10 cellular contexts compared by ENCODE assay signal in the genomic region with DNA sequence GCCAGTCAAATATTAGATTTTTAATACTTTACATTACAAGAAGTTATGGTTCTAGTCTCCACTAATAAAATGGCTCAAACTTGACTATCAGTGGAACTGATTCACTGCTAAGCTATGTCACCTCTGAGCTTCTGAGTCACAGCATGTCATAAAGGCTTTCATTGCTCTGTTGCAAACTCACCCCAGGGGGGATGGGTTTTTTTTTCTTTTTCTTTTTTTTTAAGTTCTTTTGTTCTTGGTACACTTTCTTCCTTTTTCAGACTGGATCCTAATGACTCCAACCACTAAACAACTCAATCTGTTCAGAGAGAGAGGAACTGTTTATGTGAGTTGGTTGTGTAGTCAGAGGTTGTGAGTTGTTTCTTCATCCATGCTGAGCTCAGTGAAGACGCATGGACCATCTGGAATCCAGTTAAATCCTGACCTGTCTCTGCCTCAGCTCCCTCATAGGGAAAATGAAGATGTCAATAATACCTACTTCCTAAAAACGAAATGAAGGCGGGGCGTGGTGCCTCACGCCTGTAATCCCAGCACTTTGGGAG. TPM values are rescaled to one million over a fixed set of nuclear protein-coding genes. Genes with fewer than 3 reads are reported as not detected.
A peak's percentile ranks its signal among the peaks of the same experiment; 100 is the strongest.
DNase-seq lines count a peak whose midpoint lies in the region; ATAC-seq and TF ChIP-seq lines count a peak whose summit lies in the region.
"Had no signal": no experiment of that assay in that cellular context is flagged by ENCODE, and none has a peak within 500 bp of the region (broad histone marks: within the 10 kb centered on the region; RNA-seq: fewer than 3 reads in every experiment).

No MANE protein-coding gene starts in this region.

- H3K27me3 ChIP-seq in heart left ventricle, result no peaks in the 10 kb centered on the region
- H3K27me3 ChIP-seq in mammary epithelial cell (ENCODE audit: insufficient read depth, low read length), result no peaks in the 10 kb centered on the region
- H3K27me3 ChIP-seq in aorta (ENCODE audit: control insufficient read depth in 1 of 2, insufficient read depth in 2 of 2, low read length in 1 of 2), result no peaks in the 10 kb centered on the region
- no peaks in the 10 kb centered on the region for H3K27me3 ChIP-seq in testis

- H4K20me1 ChIP-seq in mammary epithelial cell (ENCODE audit: insufficient read depth, low read length), result no peaks in the 10 kb centered on the region

- no peak overlapping the region for H3K4me3 ChIP-seq in heart left ventricle
- H3K4me3 ChIP-seq in mammary epithelial cell (replicated peaks in 1 of 3; ENCODE audit: insufficient read depth in 1 of 3, low read depth in 2 of 3, low read length in 3 of 3), result no peak overlapping the region
- no peak overlapping the region for H3K4me3 ChIP-seq in aorta (ENCODE audit: low read length in 2 of 2)
- no peak overlapping the region for H3K4me3 ChIP-seq in testis

- no peaks in the 10 kb centered on the region for H3K36me3 Mint-ChIP-seq in activated CD8-positive, alpha-beta memory T cell treated with anti-CD3 and anti-CD28 coated beads, Interleukin-2, amount 10 ng/mL, durations not matched to agents 7 days and 5 days

- TSS peak; percentile 19 for BruUV-seq in mammary epithelial cell (replicated peaks; lab: Mats Ljungman, UMichigan)

- no peaks in the 10 kb centered on the region for H3K4me1 Mint-ChIP-seq in activated CD8-positive, alpha-beta memory T cell treated with anti-CD3 and anti-CD28 coated beads, Interleukin-2, amount 10 ng/mL, durations not matched to agents 7 days and 5 days
- H3K4me1 Mint-ChIP-seq: central memory CD8-positive, alpha-beta T cell had no signal

- DNase-seq in heart left ventricle (no peak), cardiac septum (ENCODE audit: low spot score) (no peak), mammary epithelial cell (peak; percentile 90), lung microvascular endothelial cell (ENCODE audit: low read depth in 2 of 2) (peak; percentile 85 to 95), aorta (no peak), testis (no peak), NCI-H1694 treated with DMSO at 0.1 percent for 48 hours (lab: John Stamatoyannopoulos, UW) (no peak)
- no peak for DNase-seq in activated CD8-positive, alpha-beta memory T cell treated with anti-CD3 and anti-CD28 coated beads, Interleukin-2, amount 10 ng/mL, durations not matched to agents 7 days and 5 days
- DNase-seq: Kasumi-1 had no signal

- H3K36me3 ChIP-seq in heart left ventricle (peaks cover 0 to 10% (median 0%) of the 10 kb centered on the region in 9 donors), mammary epithelial cell (ENCODE audit: insufficient read depth, low read length) (peaks cover 16% of the 10 kb centered on the region), aorta (ENCODE audit: control insufficient read depth in 1 of 2, insufficient read depth in 2 of 2, low read length in 1 of 2) (no peaks in the 10 kb centered on the region), testis (ENCODE audit: low read depth, missing control alignments) (no peaks in the 10 kb centered on the region)

- intact Hi-C loops in heart left ventricle (cut with DNase I) (loop anchor here in 1 of 10 donors (10.0 kb wide), 1 partner anchor 46 kb away; no protein-coding TSS in a partner anchor), cardiac septum (cut with DNase I) (no loop called here), mammary epithelial cell (cut with micrococcal nuclease) (no loop called here), aorta (cut with DNase I) (no loop called here), testis (cut with DNase I; ENCODE audit: low total_unique reads) (no loop called here)

- peak in 2 of 4 donors; percentile 19 to 64 for ATAC-seq in heart left ventricle
- peak; percentile 70 for ATAC-seq in aorta (ENCODE audit: low FRiP score)
- no peak for ATAC-seq in activated CD8-positive, alpha-beta memory T cell treated with anti-CD3 and anti-CD28 coated beads, Interleukin-2, amount 10 ng/mL, durations not matched to agents 7 days and 5 days

- peak overlapping the region in 7 of 12 donors; percentile 12 to 83 (median 32) for H3K27ac ChIP-seq in heart left ventricle
- peak overlapping the region; percentile 94 for H3K27ac ChIP-seq in mammary epithelial cell (ENCODE audit: insufficient read depth, low read depth, low read length)
- peak overlapping the region in 1 of 2 donors; percentile 80 for H3K27ac ChIP-seq in aorta (ENCODE audit: low read depth in 1 of 2, low read length in 2 of 2)
- no peak overlapping the region for H3K27ac ChIP-seq in testis

- in situ Hi-C loops in mammary epithelial cell (cut with MboI; ENCODE audit: low sequenced_read_pairs in 2 of 2), result no loop called here

- H2AFZ ChIP-seq in mammary epithelial cell (ENCODE audit: low read depth, low read length), result no peak overlapping the region

- dilution Hi-C loops in mammary epithelial cell (cut with HindIII; ENCODE audit: low sequenced_read_pairs), result no loop called here

- peak overlapping the region; percentile 44 for H3K4me2 ChIP-seq in mammary epithelial cell (ENCODE audit: insufficient read depth, low read depth, low read length)

- H3K79me2 ChIP-seq in mammary epithelial cell (ENCODE audit: insufficient read depth, low read length), result peaks cover 67% of the 10 kb centered on the region

- H3K9me3 ChIP-seq in heart left ventricle, result no peaks in the 10 kb centered on the region
- H3K9me3 ChIP-seq in mammary epithelial cell (replicated peaks; ENCODE audit: insufficient read depth, low read length), result no peaks in the 10 kb centered on the region
- H3K9me3 ChIP-seq in aorta (ENCODE audit: control insufficient read depth, low read length), result no peaks in the 10 kb centered on the region
- no peaks in the 10 kb centered on the region for H3K9me3 ChIP-seq in testis

- 92 to 97% (median 95%) methylated on average over 5 of the region's 5 CpGs for WGBS in heart left ventricle, 4 donors
- 12% methylated on average over 5 of the region's 5 CpGs for WGBS in mammary epithelial cell (ENCODE audit: low coverage, missing lambda C conversion rate)
- 87 to 93% methylated on average over 5 of the region's 5 CpGs for WGBS in aorta, 2 donors
- 87 to 96% methylated on average over 5 of the region's 5 CpGs for WGBS in testis, 2 donors

- H3K4me1 ChIP-seq in heart left ventricle (peaks cover 0 to 66% (median 25%) of the 10 kb centered on the region in 12 donors), mammary epithelial cell (ENCODE audit: insufficient read depth, low read length) (peaks cover 91% of the 10 kb centered on the region), aorta (ENCODE audit: control insufficient read depth in 1 of 2, insufficient read depth in 2 of 2, low read length in 2 of 2) (peaks cover 10 to 13% of the 10 kb centered on the region in 2 donors), testis (peaks cover under 1% of the 10 kb centered on the region)

- no peak overlapping the region for H3K27ac Mint-ChIP-seq in activated CD8-positive, alpha-beta memory T cell treated with anti-CD3 and anti-CD28 coated beads, Interleukin-2, amount 10 ng/mL, durations not matched to agents 7 days and 5 days

- H3K9ac ChIP-seq in mammary epithelial cell (ENCODE audit: insufficient read depth, low read length), result peak overlapping the region; percentile 50

- H3K9me3 Mint-ChIP-seq in activated CD8-positive, alpha-beta memory T cell treated with anti-CD3 and anti-CD28 coated beads, Interleukin-2, amount 10 ng/mL, durations not matched to agents 7 days and 5 days (ENCODE audit: low read depth), result peaks cover 2% of the 10 kb centered on the region
- H3K9me3 Mint-ChIP-seq: central memory CD8-positive, alpha-beta T cell had no signal

- H3K27me3 Mint-ChIP-seq in activated CD8-positive, alpha-beta memory T cell treated with anti-CD3 and anti-CD28 coated beads, Interleukin-2, amount 10 ng/mL, durations not matched to agents 7 days and 5 days, result no peaks in the 10 kb centered on the region
- H3K27me3 Mint-ChIP-seq: central memory CD8-positive, alpha-beta T cell had no signal

- CTCF ChIA-PET in mammary epithelial cell (lab: Charles Lee; ENCODE audit: low non-redundant PET), result interaction anchor here (1.2 kb wide), 1 partner anchor 12 kb away, joined by 4 read pairs; no protein-coding TSS in a partner anchor
- CTCF ChIA-PET in activated CD8-positive, alpha-beta memory T cell treated with anti-CD3 and anti-CD28 coated beads, Interleukin-2, amount 10 ng/mL, durations not matched to agents 7 days and 5 days (lab: Charles Lee), result interaction anchor here (1.5 to 2.0 kb wide), 2 partner anchors 11 to 95 kb away, joined by 9 read pairs; a partner anchor contains a TSS

- H3K4me3 Mint-ChIP-seq in activated CD8-positive, alpha-beta memory T cell treated with anti-CD3 and anti-CD28 coated beads, Interleukin-2, amount 10 ng/mL, durations not matched to agents 7 days and 5 days, result no peak overlapping the region
- H3K4me3 Mint-ChIP-seq: central memory CD8-positive, alpha-beta T cell had no signal

- TF ChIP-seq CTCF in heart left ventricle (IDR thresholded peaks at IDR 0.05) (no peak), mammary epithelial cell (conservative IDR thresholded peaks at IDR 0.05 in 1 of 2, IDR thresholded peaks at IDR 0.05 in 1 of 2; ENCODE audit: extremely low read depth in 1 of 2, insufficient read depth in 1 of 2, low read depth in 1 of 2, low read length in 2 of 2) (no peak), testis (IDR thresholded peaks at IDR 0.05) (no peak)

- TF ChIP-seq POLR2A in heart left ventricle (IDR thresholded peaks at IDR 0.05) (no peak), testis (IDR thresholded peaks at IDR 0.05) (no peak)

RNA-seq across cellular contexts. Expression of a gene that starts 11.0 kb away (rescaled TPM):
- total RNA-seq in heart left ventricle, result 10 to 100 TPM; 16.0 to 64.5 (median 37.2) TPM
- polyA plus RNA-seq in heart left ventricle, result 10 to 100 TPM; 13.2 to 14.7 TPM
- 82.5 TPM for total RNA-seq in cardiac septum
- total RNA-seq in mammary epithelial cell, result 100 to 1,000 TPM; 273 to 311 TPM
- polyA plus RNA-seq in mammary epithelial cell, result 117 TPM
- 242 TPM for polyA minus RNA-seq in mammary epithelial cell
- 58.1 and 147 TPM in 2 replicates for total RNA-seq in lung microvascular endothelial cell
- total RNA-seq in aorta, result 100 to 1,000 TPM; 226 to 242 TPM
- 10 to 100 TPM; 13.4 to 26.4 TPM for polyA plus RNA-seq in aorta
- 10 to 100 TPM in 1 of 2 donors, 1 to 10 TPM in 1; 9.4 to 12.3 TPM for total RNA-seq in testis
- polyA plus RNA-seq in testis (ENCODE audit: insufficient read depth, low read depth, low replicate concordance), result 21.4 TPM
- 1 to 10 TPM; 5.5 to 6.6 TPM for total RNA-seq in activated CD8-positive, alpha-beta memory T cell treated with anti-CD3 and anti-CD28 coated beads, Interleukin-2, amount 10 ng/mL, durations not matched to agents 7 days and 5 days

RNA-seq across cellular contexts. Expression of a gene that starts 25.2 kb away (rescaled TPM):
- 1 to 10 TPM in 2 of 9 donors, under 1 TPM in 3, not detected in 4; 0.25 to 7.3 (median 0.79) TPM for total RNA-seq in heart left ventricle
- under 1 TPM in 1 of 2 donors, not detected in 1; 0.19 TPM for polyA plus RNA-seq in heart left ventricle
- 0.13 TPM for total RNA-seq in cardiac septum
- 10 to 100 TPM in 1 of 2 donors, 1 to 10 TPM in 1; 1.2 to 35.4 TPM for total RNA-seq in mammary epithelial cell
- polyA plus RNA-seq in mammary epithelial cell, result 26.8 TPM
- 18.2 TPM for polyA minus RNA-seq in mammary epithelial cell
- total RNA-seq in lung microvascular endothelial cell, result 6.2 and 18.7 TPM in 2 replicates
- 1 to 10 TPM in 1 of 2 donors, under 1 TPM in 1; 0.55 to 1.4 TPM for total RNA-seq in aorta
- polyA plus RNA-seq in aorta, result 1 to 10 TPM in 1 of 2 donors, under 1 TPM in 1; 0.43 to 2.8 TPM
- 10 to 100 TPM; 14.1 to 15.5 TPM for total RNA-seq in testis
- polyA plus RNA-seq in testis (ENCODE audit: insufficient read depth, low read depth, low replicate concordance), result 28.1 TPM
- total RNA-seq in activated CD8-positive, alpha-beta memory T cell treated with anti-CD3 and anti-CD28 coated beads, Interleukin-2, amount 10 ng/mL, durations not matched to agents 7 days and 5 days, result 10 to 100 TPM; 75.6 to 79.3 TPM

Comparison
In these comparisons a context has a peak if more than half of its experiments do, and no peak if none do; other contexts are left out.
1. DNase-seq: peak in mammary epithelial cell (single experiment) and lung microvascular endothelial cell (2 of 2); none in heart left ventricle (0 of 5), cardiac septum (single experiment), aorta (0 of 2), testis (single experiment), activated CD8-positive, alpha-beta memory T cell treated with anti-CD3 and anti-CD28 coated beads, Interleukin-2, amount 10 ng/mL, durations not matched to agents 7 days and 5 days (single experiment) and NCI-H1694 treated with DMSO at 0.1 percent for 48 hours (single experiment).
2. H3K27ac ChIP-seq: peak in heart left ventricle (7 of 12) and mammary epithelial cell (single experiment); none in testis (0 of 2).